ENCODE assay signal across 10 cellular contexts in genomic region chr19:30366282-30366681, GRCh38. TPM values are rescaled to one million over a fixed set of nuclear protein-coding genes. Genes with fewer than 3 reads are reported as not detected.
"Had no signal": no experiment of that assay in that cellular context is flagged by ENCODE, and none has a peak within 500 bp of the region (broad histone marks: within the 10 kb centered on the region; RNA-seq: fewer than 3 reads in every experiment).

No MANE protein-coding gene starts in this region.

- H2AFZ ChIP-seq: GM23338 had no signal

- H3K36me3 ChIP-seq: HAP-1 had no signal

- H3K27ac ChIP-seq: KMS-11 had no signal

- DNase-seq: H7, IMR-90, Karpas-422, KBM-7 had no signal

- H3K4me3 ChIP-seq: GM23338, HAP-1 had no signal

- H3K4me2 ChIP-seq: GM23338, KMS-11 had no signal

- FAIRE-seq: HTR-8/SVneo had no signal

- ATAC-seq: GM23338, HCT116 had no signal

- H3K9ac ChIP-seq: KMS-11 had no signal

- H3K9me3 ChIP-seq: HAP-1 had no signal

RNA-seq across cellular contexts. Expression of gene ZNF536, which starts 5.9 kb away (rescaled TPM):
- total RNA-seq: HT-29, IMR-90 had no signal
- polyA plus RNA-seq: GM23338, IMR-90 had no signal
